Comparison of ENCODE assay signal across 16 cellular contexts in genomic region chr14:51715742-51716141, GRCh38.
DNase-seq lines count a peak whose midpoint lies in the region; ATAC-seq, FAIRE-seq and TF ChIP-seq lines count a peak whose summit lies in the region.
"Had no signal": no experiment of that assay in that cellular context is flagged by ENCODE, and none has a peak within 500 bp of the region (broad histone marks: within the 10 kb centered on the region; RNA-seq: fewer than 3 reads in every experiment).

No MANE protein-coding gene starts in this region.

- peaks cover 42% of the 10 kb centered on the region for H3K79me2 ChIP-seq in astrocyte (ENCODE audit: insufficient read depth, low read length)
- H3K79me2 ChIP-seq in osteoblast (ENCODE audit: insufficient read depth, low read length), result peaks cover 51% of the 10 kb centered on the region

- H2AFZ ChIP-seq in astrocyte (ENCODE audit: low read depth, low read length), result no peak overlapping the region
- no peak overlapping the region for H2AFZ ChIP-seq in osteoblast (ENCODE audit: low read length)

- no peak for TF ChIP-seq POLR2A in Peyer's patch (IDR thresholded peaks at IDR 0.05)

- H3K27ac Mint-ChIP-seq in astrocyte (ENCODE audit: unreplicated experiment) (peak overlapping the region; percentile 78), nephron progenitor cell (peak overlapping the region; percentile 36)
- H3K27ac Mint-ChIP-seq: B cell had no signal

- intact Hi-C loops in Right ventricle myocardium superior (cut with DNase I), result no loop called here

- TF ChIP-seq CTCF in cardiac muscle cell (IDR thresholded peaks at IDR 0.05; ENCODE audit: low read depth, low read length) (no peak), astrocyte (IDR thresholded peaks at IDR 0.05; ENCODE audit: insufficient read depth, low read depth, low read length) (no peak), nephron progenitor cell (IDR thresholded peaks at IDR 0.05) (no peak), Peyer's patch (IDR thresholded peaks at IDR 0.05) (no peak), osteoblast (IDR thresholded peaks at IDR 0.05; ENCODE audit: extremely low read depth, low read depth, low read length) (no peak)

- DNase-seq in cardiac muscle cell (ENCODE audit: low read depth in 1 of 2, low spot score in 1 of 2), result peak in 1 of 2 donors; percentile 5
- no peak for DNase-seq in Right ventricle myocardium superior
- no peak for DNase-seq in astrocyte (ENCODE audit: low read depth)
- no peak for DNase-seq in nephron progenitor cell
- no peak for DNase-seq in NCI-H1694 (lab: John Stamatoyannopoulos, UW)
- DNase-seq in Peyer's patch, result no peak
- DNase-seq in osteoblast (ENCODE audit: insufficient read length, low spot score, missing footprints), result no peak
- DNase-seq: COR-L47, DMS153, GF-D8, KBM-7, NCI-H1930, NCI-H446 had no signal

- H3K4me2 ChIP-seq in astrocyte (ENCODE audit: low read length), result no peak overlapping the region
- no peak overlapping the region for H3K4me2 ChIP-seq in osteoblast (ENCODE audit: insufficient read depth, low read length)

- no peak overlapping the region for H3K4me3 Mint-ChIP-seq in astrocyte (ENCODE audit: unreplicated experiment)
- H3K4me3 Mint-ChIP-seq in nephron progenitor cell, result no peak overlapping the region
- H3K4me3 Mint-ChIP-seq: B cell had no signal

- H3K4me1 Mint-ChIP-seq in astrocyte (ENCODE audit: low read depth, unreplicated experiment) (peaks cover 70% of the 10 kb centered on the region), nephron progenitor cell (peaks cover 32% of the 10 kb centered on the region)
- H3K4me1 Mint-ChIP-seq: B cell had no signal

- peak overlapping the region; percentile 0 for H3K9ac ChIP-seq in astrocyte (ENCODE audit: low read length)

- FAIRE-seq in astrocyte (lab: Jason Lieb, UNC), result no peak

- H3K4me3 ChIP-seq in cardiac muscle cell, result no peak overlapping the region
- H3K4me3 ChIP-seq in astrocyte (ENCODE audit: insufficient read depth, low read depth, low read length), result no peak overlapping the region
- no peak overlapping the region for H3K4me3 ChIP-seq in Peyer's patch
- H3K4me3 ChIP-seq in osteoblast (ENCODE audit: insufficient read depth, low read length), result no peak overlapping the region

- H3K4me1 ChIP-seq in cardiac muscle cell (ENCODE audit: low read depth) (peaks cover 21% of the 10 kb centered on the region), astrocyte (ENCODE audit: insufficient read depth, low read length) (peaks cover 4% of the 10 kb centered on the region), Peyer's patch (no peaks in the 10 kb centered on the region), osteoblast (ENCODE audit: insufficient read depth, low read length) (no peaks in the 10 kb centered on the region)

- H3K36me3 ChIP-seq in cardiac muscle cell, result peaks cover 16% of the 10 kb centered on the region
- H3K36me3 ChIP-seq in astrocyte (ENCODE audit: insufficient read depth, low read length), result peaks cover 97% of the 10 kb centered on the region
- peaks cover 0 to 16% (median 0%) of the 10 kb centered on the region in 3 donors for H3K36me3 ChIP-seq in Peyer's patch
- peaks cover 99% of the 10 kb centered on the region for H3K36me3 ChIP-seq in osteoblast (ENCODE audit: insufficient read depth, low read length)

- H4K20me1 ChIP-seq in astrocyte (ENCODE audit: insufficient read depth, low read length) (peaks cover 72% of the 10 kb centered on the region), osteoblast (ENCODE audit: insufficient read depth, low read length) (peaks cover 26% of the 10 kb centered on the region)

- ATAC-seq in Right ventricle myocardium superior (ENCODE audit: poor library complexity), result no peak
- no peak for ATAC-seq in esophagus mucosa
- ATAC-seq: HCT116 had no signal

- H3K27me3 ChIP-seq in cardiac muscle cell, result no peaks in the 10 kb centered on the region
- no peaks in the 10 kb centered on the region for H3K27me3 ChIP-seq in astrocyte (ENCODE audit: insufficient read depth, low read length)
- no peaks in the 10 kb centered on the region for H3K27me3 ChIP-seq in Peyer's patch
- no peaks in the 10 kb centered on the region for H3K27me3 ChIP-seq in osteoblast (ENCODE audit: insufficient read depth, low read length)

- H3K27me3 Mint-ChIP-seq in astrocyte (ENCODE audit: low read depth, unreplicated experiment), result no peaks in the 10 kb centered on the region
- no peaks in the 10 kb centered on the region for H3K27me3 Mint-ChIP-seq in nephron progenitor cell (ENCODE audit: low read depth, poor library complexity)

- H3K9me3 ChIP-seq in cardiac muscle cell (ENCODE audit: low read depth) (no peaks in the 10 kb centered on the region), astrocyte (ENCODE audit: insufficient read depth, low read depth, low read length) (no peaks in the 10 kb centered on the region), Peyer's patch (no peaks in the 10 kb centered on the region), osteoblast (ENCODE audit: low read depth, low read length) (no peaks in the 10 kb centered on the region)

- H3K27ac ChIP-seq in cardiac muscle cell (peak overlapping the region; percentile 55), astrocyte (ENCODE audit: low read depth, low read length) (peak overlapping the region; percentile 4), Peyer's patch (no peak overlapping the region), osteoblast (ENCODE audit: low read depth, low read length) (no peak overlapping the region)

- no peaks in the 10 kb centered on the region for H3K9me3 Mint-ChIP-seq in astrocyte (ENCODE audit: unreplicated experiment)
- H3K9me3 Mint-ChIP-seq in nephron progenitor cell, result no peaks in the 10 kb centered on the region

- H3K36me3 Mint-ChIP-seq in astrocyte (ENCODE audit: low read depth, unreplicated experiment), result peaks cover 19% of the 10 kb centered on the region
- H3K36me3 Mint-ChIP-seq in nephron progenitor cell (ENCODE audit: low read depth), result peaks cover 47% of the 10 kb centered on the region

Comparison
In these comparisons a context has a peak if more than half of its experiments do, and no peak if none do; other contexts are left out.
1. H3K27ac ChIP-seq: peak in cardiac muscle cell (single experiment) and astrocyte (single experiment); none in Peyer's patch (0 of 4) and osteoblast (single experiment).